ENCODE assay signal across 1 cellular context in the genomic region with DNA sequence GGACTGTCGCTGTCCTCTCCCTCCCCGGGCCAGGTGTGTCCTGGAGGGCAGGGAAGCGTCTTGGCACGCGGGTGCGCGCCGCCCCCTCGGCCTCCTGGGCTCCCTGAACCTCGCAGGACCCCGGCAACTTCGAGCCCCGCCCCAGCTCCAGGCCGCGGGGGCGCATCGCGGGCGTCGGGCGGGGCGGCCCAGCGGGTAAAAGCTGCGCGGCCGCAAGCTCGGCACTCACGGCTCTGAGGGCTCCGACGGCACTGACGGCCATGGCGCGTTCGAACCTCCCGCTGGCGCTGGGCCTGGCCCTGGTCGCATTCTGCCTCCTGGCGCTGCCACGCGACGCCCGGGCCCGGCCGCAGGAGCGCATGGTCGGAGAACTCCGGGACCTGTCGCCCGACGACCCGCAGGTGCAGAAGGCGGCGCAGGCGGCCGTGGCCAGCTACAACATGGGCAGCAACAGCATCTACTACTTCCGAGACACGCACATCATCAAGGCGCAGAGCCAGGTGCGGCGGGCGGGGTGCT.
TF ChIP-seq lines count a peak whose summit lies in the region.

CST6 (plus strand) TSS at position 224 of the 519 bp plus-strand sequence; CDS start at position 261, 37 bp downstream.

TF ChIP-seq in SK-N-SH treated with all-trans-retinoic acid at 6 μM for 48 hours, 23 proteins besides CTCF, POLR2A, EP300 and RAD21 (continued from another document):
- TF ChIP-seq CREB5 (CRISPR knock-in tag; IDR thresholded peaks at IDR 0.05; ENCODE audit: low read depth) (no peak), BACH2 (CRISPR knock-in tag; IDR thresholded peaks at IDR 0.05; ENCODE audit: borderline replicate concordance) (no peak), ZFP30 (CRISPR knock-in tag; IDR thresholded peaks at IDR 0.05) (no peak), PATZ1 (CRISPR knock-in tag; IDR thresholded peaks at IDR 0.05; ENCODE audit: borderline replicate concordance) (no peak), ISL1 (CRISPR knock-in tag; IDR thresholded peaks at IDR 0.05) (no peak)
- TF ChIP-seq, protein P1, sequence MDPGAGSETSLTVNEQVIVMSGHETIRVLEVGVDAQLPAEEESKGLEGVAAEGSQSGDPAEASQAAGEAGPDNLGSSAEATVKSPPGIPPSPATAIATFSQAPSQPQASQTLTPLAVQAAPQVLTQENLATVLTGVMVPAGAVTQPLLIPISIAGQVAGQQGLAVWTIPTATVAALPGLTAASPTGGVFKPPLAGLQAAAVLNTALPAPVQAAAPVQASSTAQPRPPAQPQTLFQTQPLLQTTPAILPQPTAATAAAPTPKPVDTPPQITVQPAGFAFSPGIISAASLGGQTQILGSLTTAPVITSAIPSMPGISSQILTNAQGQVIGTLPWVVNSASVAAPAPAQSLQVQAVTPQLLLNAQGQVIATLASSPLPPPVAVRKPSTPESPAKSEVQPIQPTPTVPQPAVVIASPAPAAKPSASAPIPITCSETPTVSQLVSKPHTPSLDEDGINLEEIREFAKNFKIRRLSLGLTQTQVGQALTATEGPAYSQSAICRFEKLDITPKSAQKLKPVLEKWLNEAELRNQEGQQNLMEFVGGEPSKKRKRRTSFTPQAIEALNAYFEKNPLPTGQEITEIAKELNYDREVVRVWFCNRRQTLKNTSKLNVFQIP (CRISPR knock-in tag; IDR thresholded peaks at IDR 0.05; ENCODE audit: borderline replicate concordance, low read depth), result no peak
TF ChIP-seq in SK-N-SH treated with all-trans-retinoic acid at 6 μM for 48 hours: peak in this region for 0.
